Comparison of ENCODE assay signal across 8 cellular contexts in the genomic region with DNA sequence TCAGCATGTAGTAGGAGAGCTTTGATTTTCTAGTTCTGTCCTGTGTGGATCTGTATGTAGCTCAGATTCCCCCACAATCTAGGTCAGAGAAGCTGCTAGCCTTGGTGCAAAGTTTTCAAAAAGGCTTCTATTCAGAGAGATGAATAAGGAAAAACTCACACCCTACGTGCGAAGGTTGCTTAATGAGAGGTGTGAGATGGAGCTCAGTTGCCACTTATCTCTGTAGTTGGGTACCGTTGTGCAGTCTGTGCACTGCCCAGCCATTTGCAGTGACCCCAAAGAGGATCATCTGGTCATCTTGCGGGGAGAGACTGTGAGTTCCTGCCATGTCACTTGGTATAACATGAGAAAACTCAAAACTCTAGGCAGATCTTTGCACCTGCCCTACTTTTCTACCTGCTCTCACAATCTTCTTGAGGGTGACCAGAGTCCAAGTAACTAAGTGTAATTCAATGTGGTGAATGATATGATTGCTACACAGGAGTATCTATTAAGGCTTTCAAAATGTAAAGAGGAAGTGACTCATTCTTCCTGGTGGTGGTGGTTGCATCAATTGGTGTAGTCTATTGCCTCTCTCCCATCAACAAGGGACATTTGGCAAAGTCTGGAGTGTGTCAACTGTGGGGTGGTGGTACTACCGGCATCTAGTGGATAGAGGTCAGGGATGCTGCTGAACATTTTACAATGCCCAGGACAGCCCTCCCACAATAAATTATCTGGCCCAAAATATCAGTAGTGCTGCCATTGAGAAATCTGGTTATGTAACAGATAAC.
DNase-seq lines count a peak whose midpoint lies in the region; ATAC-seq and TF ChIP-seq lines count a peak whose summit lies in the region.

No MANE protein-coding gene starts in this region.

- H3K36me3 Mint-ChIP-seq in activated naive CD4-positive, alpha-beta T cell treated with anti-CD3 and anti-CD28 coated beads, Interleukin-2, amount 10 ng/mL, durations not matched to agents 7 days and 5 days: no peaks in the 10 kb centered on the region
- H3K36me3 Mint-ChIP-seq in nephron progenitor cell (ENCODE audit: low read depth): peaks cover 4% of the 10 kb centered on the region

- H3K4me3 Mint-ChIP-seq in activated naive CD4-positive, alpha-beta T cell treated with anti-CD3 and anti-CD28 coated beads, Interleukin-2, amount 10 ng/mL, durations not matched to agents 7 days and 5 days: no peak overlapping the region
- no peak overlapping the region for H3K4me3 Mint-ChIP-seq in nephron progenitor cell

- no peak overlapping the region for H3K4me3 ChIP-seq in NB4 (ENCODE audit: low read depth, low read length)

- TF ChIP-seq POLR2A in NB4 (IDR thresholded peaks at IDR 0.05; ENCODE audit: extremely low read depth, insufficient read length): no peak

- H3K4me1 Mint-ChIP-seq in activated naive CD4-positive, alpha-beta T cell treated with anti-CD3 and anti-CD28 coated beads, Interleukin-2, amount 10 ng/mL, durations not matched to agents 7 days and 5 days: peaks cover 27% of the 10 kb centered on the region
- peaks cover 27% of the 10 kb centered on the region for H3K4me1 Mint-ChIP-seq in nephron progenitor cell

- H3K9me3 Mint-ChIP-seq in activated naive CD4-positive, alpha-beta T cell treated with anti-CD3 and anti-CD28 coated beads, Interleukin-2, amount 10 ng/mL, durations not matched to agents 7 days and 5 days: no peaks in the 10 kb centered on the region
- H3K9me3 Mint-ChIP-seq in nephron progenitor cell: peaks cover 4% of the 10 kb centered on the region

- H3K27me3 Mint-ChIP-seq in activated naive CD4-positive, alpha-beta T cell treated with anti-CD3 and anti-CD28 coated beads, Interleukin-2, amount 10 ng/mL, durations not matched to agents 7 days and 5 days: no peaks in the 10 kb centered on the region
- H3K27me3 Mint-ChIP-seq in nephron progenitor cell (ENCODE audit: low read depth, poor library complexity): no peaks in the 10 kb centered on the region

- CTCF ChIA-PET in activated naive CD4-positive, alpha-beta T cell treated with anti-CD3 and anti-CD28 coated beads, Interleukin-2, amount 10 ng/mL, durations not matched to agents 7 days and 5 days (lab: Charles Lee): interaction anchor here (0.7 to 1.6 kb wide), 7 partner anchors 11 to 306 kb away, joined by 3 to 4 read pairs (median 3); no protein-coding TSS in a partner anchor

- peak; percentile 13 for DNase-seq in 8988T
- peak; percentile 91 for DNase-seq in NB4 (ENCODE audit: low read depth)
- peak; percentile 25 for DNase-seq in activated naive CD4-positive, alpha-beta T cell treated with anti-CD3 and anti-CD28 coated beads, Interleukin-2, amount 10 ng/mL, durations not matched to agents 7 days and 5 days
- peak; percentile 36 for DNase-seq in inferior parietal cortex (ENCODE audit: extremely low spot score)
- DNase-seq in activated CD4-positive, CD25-positive, alpha-beta regulatory T cell treated with anti-CD3 and anti-CD28 coated beads, Interleukin-2, amount 50 U/mL, for 72 hours: no peak
- DNase-seq in nephron progenitor cell: no peak

- ATAC-seq in GM18858 (IDR thresholded peaks at IDR 0.05; ENCODE audit: unreplicated experiment) (peak; percentile 58), GM21825 (IDR thresholded peaks at IDR 0.05; ENCODE audit: unreplicated experiment) (no peak)

- peak overlapping the region; percentile 56 for H3K27ac Mint-ChIP-seq in activated naive CD4-positive, alpha-beta T cell treated with anti-CD3 and anti-CD28 coated beads, Interleukin-2, amount 10 ng/mL, durations not matched to agents 7 days and 5 days
- H3K27ac Mint-ChIP-seq in nephron progenitor cell: no peak overlapping the region

- TF ChIP-seq CTCF in NB4 (IDR thresholded peaks at IDR 0.05; ENCODE audit: low read depth, low read length) (peak; percentile 10), nephron progenitor cell (IDR thresholded peaks at IDR 0.05) (no peak)

Comparison
In these comparisons a context has a peak if more than half of its experiments do, and no peak if none do; other contexts are left out.
1. DNase-seq: peak in 8988T (single experiment), NB4 (single experiment), activated naive CD4-positive, alpha-beta T cell treated with anti-CD3 and anti-CD28 coated beads, Interleukin-2, amount 10 ng/mL, durations not matched to agents 7 days and 5 days (single experiment) and inferior parietal cortex (single experiment); none in activated CD4-positive, CD25-positive, alpha-beta regulatory T cell treated with anti-CD3 and anti-CD28 coated beads, Interleukin-2, amount 50 U/mL, for 72 hours (single experiment) and nephron progenitor cell (single experiment).